ENCODE assay signal across 9 cellular contexts in the genomic region with DNA sequence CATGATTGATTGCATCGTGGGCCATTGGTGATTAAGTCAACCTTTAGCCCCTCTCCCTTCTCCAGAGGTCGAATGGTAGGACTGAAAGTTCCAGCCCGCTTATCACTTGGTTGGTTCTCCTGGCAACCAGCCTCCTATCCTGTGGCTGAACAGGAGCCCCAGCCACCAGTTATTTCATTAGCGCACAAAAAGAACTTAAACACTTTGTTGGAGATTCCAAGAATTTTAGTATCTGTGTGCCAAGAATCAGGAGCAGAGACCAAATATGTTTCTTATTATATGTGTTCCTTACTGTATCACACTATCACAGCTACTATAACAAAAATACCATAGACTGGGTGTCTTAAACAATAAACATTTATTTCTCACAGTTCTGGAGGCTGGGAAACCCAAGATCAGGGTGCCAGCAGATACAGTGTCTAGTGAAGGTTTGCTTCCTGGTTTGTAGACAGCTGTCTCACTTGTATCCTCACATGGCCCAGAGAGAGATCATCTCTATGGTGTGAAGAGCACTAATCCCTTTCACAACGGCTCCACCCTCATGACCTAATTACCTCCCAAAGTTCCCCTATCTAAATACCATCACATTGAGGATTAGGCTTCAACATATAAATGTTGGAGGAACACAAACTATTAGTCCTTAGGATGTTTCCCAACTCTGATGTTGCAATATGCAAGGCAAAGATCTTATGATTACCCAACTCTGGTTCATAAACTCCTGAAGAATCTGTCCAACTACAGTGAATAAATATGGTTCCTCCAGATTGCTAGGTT. TPM values are rescaled to one million over a fixed set of nuclear protein-coding genes. Genes with fewer than 3 reads are reported as not detected.
DNase-seq lines count a peak whose midpoint lies in the region; ATAC-seq and TF ChIP-seq lines count a peak whose summit lies in the region.
"Had no signal": no experiment of that assay in that cellular context is flagged by ENCODE, and none has a peak within 500 bp of the region (broad histone marks: within the 10 kb centered on the region; RNA-seq: fewer than 3 reads in every experiment).

No MANE protein-coding gene starts in this region.

- H3K4me3 ChIP-seq in astrocyte of the spinal cord (ENCODE audit: low read depth, low read length) (no peak overlapping the region), upper lobe of right lung (no peak overlapping the region)

- H3K27me3 Mint-ChIP-seq in activated T-cell treated with anti-CD3 and anti-CD28 coated beads, Interleukin-2, amount 50 U/mL, for 24 hours, result no peaks in the 10 kb centered on the region

- ATAC-seq in upper lobe of right lung (peak; percentile 95), HG03342 (IDR thresholded peaks at IDR 0.05; ENCODE audit: unreplicated experiment) (no peak)

- H3K9me3 Mint-ChIP-seq in activated T-cell treated with anti-CD3 and anti-CD28 coated beads, Interleukin-2, amount 50 U/mL, for 24 hours, result no peaks in the 10 kb centered on the region

- no peaks in the 10 kb centered on the region for H3K27me3 ChIP-seq in upper lobe of right lung

- peaks cover 16% of the 10 kb centered on the region for H3K36me3 ChIP-seq in upper lobe of right lung

- TF ChIP-seq CTCF in astrocyte of the spinal cord (IDR thresholded peaks at IDR 0.05; ENCODE audit: low read depth, low read length) (no peak), upper lobe of right lung (IDR thresholded peaks at IDR 0.05) (no peak)

- H3K27ac ChIP-seq in upper lobe of right lung, result peak overlapping the region; percentile 32

- intact Hi-C loops in upper lobe of right lung (cut with DNase I), result no loop called here

- H3K4me1 ChIP-seq in upper lobe of right lung, result peaks cover 42% of the 10 kb centered on the region

- H3K27ac Mint-ChIP-seq in activated T-cell treated with anti-CD3 and anti-CD28 coated beads, Interleukin-2, amount 50 U/mL, for 24 hours, result peak overlapping the region; percentile 0

- no peaks in the 10 kb centered on the region for H3K9me3 ChIP-seq in upper lobe of right lung

- H3K36me3 Mint-ChIP-seq in activated T-cell treated with anti-CD3 and anti-CD28 coated beads, Interleukin-2, amount 50 U/mL, for 24 hours (ENCODE audit: low read depth), result peaks cover 92% of the 10 kb centered on the region

- peaks cover 62% of the 10 kb centered on the region for H3K4me1 Mint-ChIP-seq in activated T-cell treated with anti-CD3 and anti-CD28 coated beads, Interleukin-2, amount 50 U/mL, for 24 hours (ENCODE audit: low read depth)

- H3K4me3 Mint-ChIP-seq in activated T-cell treated with anti-CD3 and anti-CD28 coated beads, Interleukin-2, amount 50 U/mL, for 24 hours, result no peak overlapping the region

- in situ Hi-C loops in astrocyte of the spinal cord (cut with HindIII; ENCODE audit: low sequenced_read_pairs), result no loop called here

- DNase-seq in activated T-cell treated with anti-CD3 and anti-CD28 coated beads, Interleukin-2, amount 50 U/mL, for 24 hours, result no peak
- DNase-seq in activated T-cell treated with anti-CD3 and anti-CD28 coated beads, Interleukin-2, amount 50 U/mL, for 48 hours, result no peak
- peak; percentile 43 for DNase-seq in astrocyte of the spinal cord (ENCODE audit: low read depth, low spot score)
- peak; percentile 98 for DNase-seq in iris pigment epithelial cell (ENCODE audit: low read depth)
- no peak for DNase-seq in upper lobe of right lung
- DNase-seq in GM19240 (ENCODE audit: insufficient read length, low spot score), result no peak
- DNase-seq in NCI-H1930 (lab: John Stamatoyannopoulos, UW), result no peak
- DNase-seq: kidney glomerular epithelial cell had no signal

RNA-seq across cellular contexts. Expression of gene APH1B, which starts 30.5 kb away (rescaled TPM):
- total RNA-seq in upper lobe of right lung, result 20.0 TPM

RNA-seq across cellular contexts. Expression of gene RAB8B, which starts 57.5 kb away (rescaled TPM):
- total RNA-seq in upper lobe of right lung, result 54.5 TPM

Comparison
In these comparisons a context has a peak if more than half of its experiments do, and no peak if none do; other contexts are left out.
1. DNase-seq: peak in astrocyte of the spinal cord (single experiment) and iris pigment epithelial cell (single experiment); none in activated T-cell treated with anti-CD3 and anti-CD28 coated beads, Interleukin-2, amount 50 U/mL, for 24 hours (single experiment), activated T-cell treated with anti-CD3 and anti-CD28 coated beads, Interleukin-2, amount 50 U/mL, for 48 hours (0 of 2), upper lobe of right lung (single experiment), GM19240 (single experiment) and NCI-H1930 (0 of 2).